ENCODE assay signal across 1 cellular context in genomic region chr1:43472087-43472462, GRCh38.
TF ChIP-seq lines count a peak whose summit lies in the region.

No MANE protein-coding gene starts in this region.

TF ChIP-seq in IMR-90, 13 proteins besides CTCF, POLR2A, EP300 and RAD21 (continued from another document):
- TF ChIP-seq, protein P1, sequence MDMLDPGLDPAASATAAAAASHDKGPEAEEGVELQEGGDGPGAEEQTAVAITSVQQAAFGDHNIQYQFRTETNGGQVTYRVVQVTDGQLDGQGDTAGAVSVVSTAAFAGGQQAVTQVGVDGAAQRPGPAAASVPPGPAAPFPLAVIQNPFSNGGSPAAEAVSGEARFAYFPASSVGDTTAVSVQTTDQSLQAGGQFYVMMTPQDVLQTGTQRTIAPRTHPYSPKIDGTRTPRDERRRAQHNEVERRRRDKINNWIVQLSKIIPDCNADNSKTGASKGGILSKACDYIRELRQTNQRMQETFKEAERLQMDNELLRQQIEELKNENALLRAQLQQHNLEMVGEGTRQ (IDR thresholded peaks at IDR 0.05; ENCODE audit: low read depth, low read length), result no peak
- TF ChIP-seq, protein P2, sequence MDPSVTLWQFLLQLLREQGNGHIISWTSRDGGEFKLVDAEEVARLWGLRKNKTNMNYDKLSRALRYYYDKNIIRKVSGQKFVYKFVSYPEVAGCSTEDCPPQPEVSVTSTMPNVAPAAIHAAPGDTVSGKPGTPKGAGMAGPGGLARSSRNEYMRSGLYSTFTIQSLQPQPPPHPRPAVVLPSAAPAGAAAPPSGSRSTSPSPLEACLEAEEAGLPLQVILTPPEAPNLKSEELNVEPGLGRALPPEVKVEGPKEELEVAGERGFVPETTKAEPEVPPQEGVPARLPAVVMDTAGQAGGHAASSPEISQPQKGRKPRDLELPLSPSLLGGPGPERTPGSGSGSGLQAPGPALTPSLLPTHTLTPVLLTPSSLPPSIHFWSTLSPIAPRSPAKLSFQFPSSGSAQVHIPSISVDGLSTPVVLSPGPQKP (IDR thresholded peaks at IDR 0.05; ENCODE audit: borderline replicate concordance, low read depth, low read length), result no peak
- TF ChIP-seq MAFK (IDR thresholded peaks at IDR 0.05; ENCODE audit: low read depth, low read length), result no peak
- TF ChIP-seq FOS (IDR thresholded peaks at IDR 0.05; ENCODE audit: low read depth, low read length), result no peak
- no peak for TF ChIP-seq SMC3 (IDR thresholded peaks at IDR 0.05; ENCODE audit: low read depth, low read length)
- TF ChIP-seq CHD1 (IDR thresholded peaks at IDR 0.05; ENCODE audit: low read depth, low read length), result no peak
- TF ChIP-seq RFX5 (IDR thresholded peaks at IDR 0.05; ENCODE audit: low read depth, low read length), result no peak
- TF ChIP-seq MXI1 (IDR thresholded peaks at IDR 0.05; ENCODE audit: borderline replicate concordance, low read depth, low read length), result no peak
